Comparison of ENCODE assay signal across 23 cellular contexts in the genomic region with DNA sequence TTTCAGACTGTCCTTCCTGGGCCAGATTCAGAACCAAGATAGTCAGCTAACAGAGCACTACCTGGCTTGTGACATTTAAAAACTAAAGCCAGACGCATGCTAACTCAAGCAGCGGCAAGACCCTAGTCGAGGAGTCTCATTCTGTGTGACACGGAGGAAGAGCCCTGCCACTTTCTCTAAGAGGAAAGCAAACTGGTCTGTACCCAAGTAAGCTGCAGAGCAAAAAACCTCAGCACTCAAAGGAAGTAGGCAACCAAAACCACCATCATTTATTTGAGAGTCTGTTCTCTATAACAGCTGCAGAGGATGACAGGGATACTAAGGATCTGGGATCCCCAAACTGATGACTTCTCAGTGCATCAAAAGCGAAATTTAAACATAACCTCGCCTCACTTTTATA.
DNase-seq lines count a peak whose midpoint lies in the region; ATAC-seq and TF ChIP-seq lines count a peak whose summit lies in the region.
"Had no signal": no experiment of that assay in that cellular context is flagged by ENCODE, and none has a peak within 500 bp of the region (broad histone marks: within the 10 kb centered on the region; RNA-seq: fewer than 3 reads in every experiment).

No MANE protein-coding gene starts in this region.

- no peak for TF ChIP-seq POLR2A in sigmoid colon (IDR thresholded peaks at IDR 0.05)

- intact Hi-C loops in sigmoid colon (cut with DNase I), result no loop called here

- H4K20me1 ChIP-seq in OCI-LY1 (ENCODE audit: insufficient read depth, low read length), result no peaks in the 10 kb centered on the region

- TF ChIP-seq EP300 in sigmoid colon (IDR thresholded peaks at IDR 0.05), result no peak

- peak; percentile 61 for ATAC-seq in activated naive CD8-positive, alpha-beta T cell treated with anti-CD3 and anti-CD28 coated beads, Interleukin-2, amount 10 ng/mL, durations not matched to agents 7 days and 5 days (ENCODE audit: low read depth)
- no peak for ATAC-seq in activated naive CD8-positive, alpha-beta T cell treated with anti-CD3 and anti-CD28 coated beads, Interleukin-2, amount 50 U/mL, for 24 hours
- ATAC-seq in memory B cell (ENCODE audit: low read depth), result no peak
- ATAC-seq in GM18870 (IDR thresholded peaks at IDR 0.05; ENCODE audit: unreplicated experiment), result no peak
- ATAC-seq: GM12878, K562, Panc1 had no signal

- TF ChIP-seq CTCF in OCI-LY1 (IDR thresholded peaks at IDR 0.05; ENCODE audit: low read length), result no peak
- no peak for TF ChIP-seq CTCF in sigmoid colon (IDR thresholded peaks at IDR 0.05)

- peaks cover 3% of the 10 kb centered on the region for H3K27me3 Mint-ChIP-seq in activated naive CD8-positive, alpha-beta T cell treated with anti-CD3 and anti-CD28 coated beads, Interleukin-2, amount 10 ng/mL, durations not matched to agents 7 days and 5 days
- no peaks in the 10 kb centered on the region for H3K27me3 Mint-ChIP-seq in activated naive CD8-positive, alpha-beta T cell treated with anti-CD3 and anti-CD28 coated beads, Interleukin-2, amount 50 U/mL, for 24 hours
- no peaks in the 10 kb centered on the region for H3K27me3 Mint-ChIP-seq in memory B cell
- H3K27me3 Mint-ChIP-seq: CD4-positive, CD25-positive, alpha-beta regulatory T cell had no signal

- H3K79me2 ChIP-seq in OCI-LY1 (ENCODE audit: insufficient read depth, low read length), result peaks cover 23% of the 10 kb centered on the region

- H3K4me1 Mint-ChIP-seq in activated naive CD8-positive, alpha-beta T cell treated with anti-CD3 and anti-CD28 coated beads, Interleukin-2, amount 10 ng/mL, durations not matched to agents 7 days and 5 days, result peaks cover 6% of the 10 kb centered on the region
- H3K4me1 Mint-ChIP-seq in activated naive CD8-positive, alpha-beta T cell treated with anti-CD3 and anti-CD28 coated beads, Interleukin-2, amount 50 U/mL, for 24 hours, result peaks cover 23% of the 10 kb centered on the region
- peaks cover 25% of the 10 kb centered on the region for H3K4me1 Mint-ChIP-seq in memory B cell

- WGBS in sigmoid colon, 2 donors, result 83 to 89% methylated on average over 6 of the region's 6 CpGs

- H3K27ac Mint-ChIP-seq in activated naive CD8-positive, alpha-beta T cell treated with anti-CD3 and anti-CD28 coated beads, Interleukin-2, amount 10 ng/mL, durations not matched to agents 7 days and 5 days, result peak overlapping the region; percentile 44
- H3K27ac Mint-ChIP-seq in activated naive CD8-positive, alpha-beta T cell treated with anti-CD3 and anti-CD28 coated beads, Interleukin-2, amount 50 U/mL, for 24 hours, result no peak overlapping the region
- peak overlapping the region; percentile 77 for H3K27ac Mint-ChIP-seq in memory B cell

- no peak overlapping the region for H3K4me3 ChIP-seq in OCI-LY1 (ENCODE audit: low read depth, low read length, poor library complexity, severe bottlenecking)
- H3K4me3 ChIP-seq in sigmoid colon, result no peak overlapping the region
- H3K4me3 ChIP-seq: GM12878, GM23248, K562, MG63 had no signal

- no peak overlapping the region for H3K9ac ChIP-seq in OCI-LY1 (ENCODE audit: low read length)
- H3K9ac ChIP-seq: GM23248, SK-N-SH had no signal

- H3K9me2 ChIP-seq in OCI-LY1 (ENCODE audit: low read depth, low read length), result no peaks in the 10 kb centered on the region
- H3K9me2 ChIP-seq: SK-N-SH had no signal

- POLR2A ChIA-PET in activated naive CD8-positive, alpha-beta T cell treated with anti-CD3 and anti-CD28 coated beads, Interleukin-2, amount 10 ng/mL, durations not matched to agents 7 days and 5 days (lab: Charles Lee), result no interaction called here

- no peak overlapping the region for H2AFZ ChIP-seq in OCI-LY1 (ENCODE audit: low read length)
- H2AFZ ChIP-seq: GM23248 had no signal

- no peaks in the 10 kb centered on the region for H3K4me1 ChIP-seq in OCI-LY1 (ENCODE audit: insufficient read depth, low read length, severe bottlenecking)
- H3K4me1 ChIP-seq in sigmoid colon, result no peaks in the 10 kb centered on the region
- H3K4me1 ChIP-seq: Caco-2 had no signal

- no peaks in the 10 kb centered on the region for H3F3A ChIP-seq in OCI-LY1 (ENCODE audit: insufficient read depth, low read length)

- H3K27me3 ChIP-seq in OCI-LY1 (ENCODE audit: insufficient read depth, low read length), result no peaks in the 10 kb centered on the region
- no peaks in the 10 kb centered on the region for H3K27me3 ChIP-seq in sigmoid colon
- H3K27me3 ChIP-seq: MG63 had no signal

- peaks cover 2% of the 10 kb centered on the region for H3K9me3 Mint-ChIP-seq in activated naive CD8-positive, alpha-beta T cell treated with anti-CD3 and anti-CD28 coated beads, Interleukin-2, amount 10 ng/mL, durations not matched to agents 7 days and 5 days
- no peaks in the 10 kb centered on the region for H3K9me3 Mint-ChIP-seq in activated naive CD8-positive, alpha-beta T cell treated with anti-CD3 and anti-CD28 coated beads, Interleukin-2, amount 50 U/mL, for 24 hours
- H3K9me3 Mint-ChIP-seq in memory B cell, result no peaks in the 10 kb centered on the region

- H3K4me3 Mint-ChIP-seq in activated naive CD8-positive, alpha-beta T cell treated with anti-CD3 and anti-CD28 coated beads, Interleukin-2, amount 10 ng/mL, durations not matched to agents 7 days and 5 days, result peak overlapping the region; percentile 28
- H3K4me3 Mint-ChIP-seq in activated naive CD8-positive, alpha-beta T cell treated with anti-CD3 and anti-CD28 coated beads, Interleukin-2, amount 50 U/mL, for 24 hours, result no peak overlapping the region
- H3K4me3 Mint-ChIP-seq in memory B cell, result no peak overlapping the region

- no peaks in the 10 kb centered on the region for H3K36me3 Mint-ChIP-seq in activated naive CD8-positive, alpha-beta T cell treated with anti-CD3 and anti-CD28 coated beads, Interleukin-2, amount 10 ng/mL, durations not matched to agents 7 days and 5 days
- no peaks in the 10 kb centered on the region for H3K36me3 Mint-ChIP-seq in activated naive CD8-positive, alpha-beta T cell treated with anti-CD3 and anti-CD28 coated beads, Interleukin-2, amount 50 U/mL, for 24 hours (ENCODE audit: low read depth)
- H3K36me3 Mint-ChIP-seq in memory B cell, result peaks cover 34% of the 10 kb centered on the region
- H3K36me3 Mint-ChIP-seq: CD4-positive, CD25-positive, alpha-beta regulatory T cell had no signal

- H3K9me3 ChIP-seq in OCI-LY1 (ENCODE audit: low read length) (no peaks in the 10 kb centered on the region), sigmoid colon (no peaks in the 10 kb centered on the region)
- H3K9me3 ChIP-seq: Caco-2, MG63, SK-N-SH had no signal

- DNase-seq in activated naive CD8-positive, alpha-beta T cell treated with anti-CD3 and anti-CD28 coated beads, Interleukin-2, amount 10 ng/mL, durations not matched to agents 7 days and 5 days, result no peak
- DNase-seq in activated naive CD8-positive, alpha-beta T cell treated with anti-CD3 and anti-CD28 coated beads, Interleukin-2, amount 50 U/mL, for 24 hours, result no peak
- DNase-seq in memory B cell (ENCODE audit: low spot score in 2 of 2) (no peak), sigmoid colon (no peak), NCI-H510A treated with DMSO at 0.1 percent for 48 hours (lab: John Stamatoyannopoulos, UW) (no peak)
- DNase-seq: Caco-2; CD4-positive, CD25-positive, alpha-beta regulatory T cell; DMS 273 treated with DMSO at 0.1 percent for 48 hours; DMS79 treated with DMSO at 0.1 percent for 48 hours; GM23248; HCEC 1CT; MG63; NCI-H1417; NCI-H1694 treated with DMSO at 0.1 percent for 48 hours; NCI-H446; NCI-H526 treated with DMSO at 0.1 percent for 48 hours; SIG-M5; SK-N-SH had no signal

- H3K27ac ChIP-seq in OCI-LY1 (ENCODE audit: low read depth, low read length, poor library complexity, severe bottlenecking) (peak overlapping the region; percentile 13), sigmoid colon (no peak overlapping the region)
- H3K27ac ChIP-seq: GM23248 had no signal

- no peak overlapping the region for H3K4me2 ChIP-seq in OCI-LY1 (ENCODE audit: low read length)
- H3K4me2 ChIP-seq: SK-N-SH had no signal

- peaks cover 76% of the 10 kb centered on the region for H3K36me3 ChIP-seq in OCI-LY1 (ENCODE audit: insufficient read depth, low read length)
- H3K36me3 ChIP-seq in sigmoid colon, result no peaks in the 10 kb centered on the region
- H3K36me3 ChIP-seq: MG63 had no signal
